In genomic region chr11:62671272-62671603, GRCh38 we compare ENCODE assay signal across 6 cellular contexts. TPM values are rescaled to one million over a fixed set of nuclear protein-coding genes. Genes with fewer than 3 reads are reported as not detected.
A peak's percentile ranks its signal among the peaks of the same experiment; 100 is the strongest.
DNase-seq lines count a peak whose midpoint lies in the region; ATAC-seq and TF ChIP-seq lines count a peak whose summit lies in the region.

No MANE protein-coding gene starts in this region.

- peaks cover 59% of the 10 kb centered on the region for H3K4me1 ChIP-seq in OCI-LY7 (ENCODE audit: insufficient read depth, low read length, poor library complexity, severe bottlenecking)
- peaks cover 5 to 73% (median 30%) of the 10 kb centered on the region in 3 donors for H3K4me1 ChIP-seq in gastroesophageal sphincter
- peaks cover 32 to 45% of the 10 kb centered on the region in 2 donors for H3K4me1 ChIP-seq in thoracic aorta (ENCODE audit: control insufficient read depth in 1 of 2, low read depth in 2 of 2)

- TF ChIP-seq CTCF in OCI-LY7 (conservative IDR thresholded peaks at IDR 0.05; ENCODE audit: low read length) (no peak), gastroesophageal sphincter (IDR thresholded peaks at IDR 0.05) (no peak), thoracic aorta (IDR thresholded peaks at IDR 0.05) (no peak)

- H3K36me3 ChIP-seq in OCI-LY7 (ENCODE audit: insufficient read depth, low read length) = peaks cover 58% of the 10 kb centered on the region
- peaks cover 0 to 41% of the 10 kb centered on the region in 2 donors for H3K36me3 ChIP-seq in gastroesophageal sphincter
- H3K36me3 ChIP-seq in thoracic aorta = peaks cover 16% of the 10 kb centered on the region

- H2AFZ ChIP-seq in OCI-LY7 (ENCODE audit: low read length) = peak overlapping the region; percentile 67

- H3K9me2 ChIP-seq in OCI-LY7 (ENCODE audit: insufficient read depth, low read length) = no peaks in the 10 kb centered on the region

- H3K4me3 ChIP-seq in OCI-LY7 (ENCODE audit: low read depth, low read length, poor library complexity, severe bottlenecking) = peak overlapping the region; percentile 81
- peak overlapping the region; percentile 48 to 80 for H3K4me3 ChIP-seq in gastroesophageal sphincter
- H3K4me3 ChIP-seq in thoracic aorta = peak overlapping the region; percentile 87

- intact Hi-C loops in OCI-LY7 (cut with micrococcal nuclease; ENCODE audit: unreplicated experiment) = loop anchor here (5.0 kb wide), 2 partner anchors 56 to 101 kb away; partner anchors contain the start of genes HNRNPUL2, TAF6L and TTC9C

- BruUV-seq in OCI-LY7 (replicated peaks; lab: Mats Ljungman, UMichigan) = no TSS peak

- H3K27me3 ChIP-seq in gastroesophageal sphincter (no peaks in the 10 kb centered on the region), thoracic aorta (replicated peaks; ENCODE audit: insufficient read depth) (no peaks in the 10 kb centered on the region)

- POLR2A ChIA-PET in OCI-LY7 (lab: Charles Lee) = interaction anchor here (0.9 to 2.5 kb wide), 11 partner anchors 8 to 184 kb away, joined by 3 to 13 read pairs (median 5); partner anchors contain the start of genes B3GAT3, BSCL2, GNG3 and MTA2

- peaks cover 6% of the 10 kb centered on the region; the same call in 1 of the 2 replicates for H4K20me1 ChIP-seq in OCI-LY7 (ENCODE audit: insufficient read depth, low read length)

- TF ChIP-seq EP300 in gastroesophageal sphincter (IDR thresholded peaks at IDR 0.05) = no peak

- DNase-seq in OCI-LY7 (ENCODE audit: low spot score) (no peak), thoracic aorta (ENCODE audit: low spot score) (no peak), NCI-H524 (lab: John Stamatoyannopoulos, UW) (no peak)

- H3K27ac ChIP-seq in OCI-LY7 (ENCODE audit: low read depth, low read length, poor library complexity, severe bottlenecking) (peak overlapping the region; percentile 73), gastroesophageal sphincter (peak overlapping the region; percentile 24 to 91 (median 88)), thoracic aorta (peak overlapping the region; percentile 72 to 81)

- CTCF ChIA-PET in OCI-LY7 (lab: Charles Lee; ENCODE audit: unreplicated experiment) = interaction anchor here (0.6 kb wide), 1 partner anchor 246 kb away, joined by 3 read pairs; no protein-coding TSS in a partner anchor

- 0 to 2% methylated on average over 1 to 8 of the region's 17 CpGs for WGBS in gastroesophageal sphincter (ENCODE audit: low coverage in 1 of 2), 2 donors

- peak overlapping the region; percentile 85 for H3K4me2 ChIP-seq in OCI-LY7 (ENCODE audit: low read length)

- H3K9me3 ChIP-seq in OCI-LY7 (ENCODE audit: low read length) (no peaks in the 10 kb centered on the region), gastroesophageal sphincter (no peaks in the 10 kb centered on the region), thoracic aorta (no peaks in the 10 kb centered on the region)

- H3K79me2 ChIP-seq in OCI-LY7 (ENCODE audit: insufficient read depth, low read depth, low read length) = peaks cover 57% of the 10 kb centered on the region; the same call in 1 of the 2 replicates

- ATAC-seq in GM19328 (IDR thresholded peaks at IDR 0.05; ENCODE audit: unreplicated experiment) (peak; percentile 6), gastroesophageal sphincter (peak; percentile 45), thoracic aorta (ENCODE audit: insufficient number of reproducible peaks, low FRiP score, low read depth) (no peak), GM18873 (IDR thresholded peaks at IDR 0.05; ENCODE audit: low FRiP score, unreplicated experiment) (no peak)

- TF ChIP-seq POLR2A in gastroesophageal sphincter (IDR thresholded peaks at IDR 0.05) = no peak

RNA-seq across cellular contexts. Expression of gene UQCC3, which starts 0.2 kb away (rescaled TPM):
- total RNA-seq in OCI-LY7 (2014; rRNA removed; shearing (Covaris generic)) = 40.0 and 40.3 TPM in 2 replicates
- total RNA-seq in OCI-LY7 (2022) (13.1 and 15.5 TPM in 2 replicates), gastroesophageal sphincter (10 to 100 TPM in 1 of 4 donors, 1 to 10 TPM in 3; 7.3 to 10.1 (median 8.4) TPM), thoracic aorta (1 to 10 TPM; 2.3 to 7.3 TPM)

RNA-seq across cellular contexts. Expression of gene LBHD1, which starts 0.8 kb away (rescaled TPM):
- 7.1 and 9.3 TPM in 2 replicates for total RNA-seq in OCI-LY7 (2014; rRNA removed; shearing (Covaris generic))
- total RNA-seq in OCI-LY7 (2022) = 22.3 and 22.8 TPM in 2 replicates
- 1 to 10 TPM; 1.2 to 3.9 (median 2.2) TPM for total RNA-seq in gastroesophageal sphincter
- 1 to 10 TPM; 3.7 to 7.8 TPM for total RNA-seq in thoracic aorta

RNA-seq across cellular contexts. Expression of gene CSKMT, which starts 6.1 kb away (rescaled TPM):
- 88.4 and 90.8 TPM in 2 replicates for total RNA-seq in OCI-LY7 (2014; rRNA removed; shearing (Covaris generic))
- total RNA-seq in OCI-LY7 (2022) = 52.6 and 80.1 TPM in 2 replicates
- 10 to 100 TPM in 1 of 4 donors, 1 to 10 TPM in 3; 2.0 to 18.6 (median 7.3) TPM for total RNA-seq in gastroesophageal sphincter
- total RNA-seq in thoracic aorta = 1 to 10 TPM; 1.5 to 2.9 TPM

RNA-seq across cellular contexts. Expression of gene C11orf98, which starts 6.2 kb away (rescaled TPM):
- 148 and 194 TPM in 2 replicates for total RNA-seq in OCI-LY7 (2014; rRNA removed; shearing (Covaris generic))
- total RNA-seq in OCI-LY7 (2022) (84.4 and 105 TPM in 2 replicates), gastroesophageal sphincter (10 to 100 TPM; 19.3 to 39.5 (median 26.8) TPM), thoracic aorta (10 to 100 TPM; 20.5 to 28.6 TPM)

RNA-seq across cellular contexts. Expression of gene UBXN1, which starts 7.6 kb away (rescaled TPM):
- 101 and 123 TPM in 2 replicates for total RNA-seq in OCI-LY7 (2014; rRNA removed; shearing (Covaris generic))
- total RNA-seq in OCI-LY7 (2022) (129 and 140 TPM in 2 replicates), gastroesophageal sphincter (100 to 1,000 TPM; 162 to 185 (median 174) TPM), thoracic aorta (100 to 1,000 TPM in 1 of 2 donors, 10 to 100 TPM in 1; 88.6 to 159 TPM)

Comparison
In these comparisons a context has a peak if more than half of its experiments do, and no peak if none do; other contexts are left out.
1. ATAC-seq: peak in GM19328 (single experiment) and gastroesophageal sphincter (single experiment); none in thoracic aorta (single experiment) and GM18873 (single experiment).
2. Peak in every context shown above with its lines, with median percentiles within 50 percentile points of each other: H3K27ac ChIP-seq and H3K4me3 ChIP-seq.